Comparison of ENCODE assay signal across 8 cellular contexts in the genomic region with DNA sequence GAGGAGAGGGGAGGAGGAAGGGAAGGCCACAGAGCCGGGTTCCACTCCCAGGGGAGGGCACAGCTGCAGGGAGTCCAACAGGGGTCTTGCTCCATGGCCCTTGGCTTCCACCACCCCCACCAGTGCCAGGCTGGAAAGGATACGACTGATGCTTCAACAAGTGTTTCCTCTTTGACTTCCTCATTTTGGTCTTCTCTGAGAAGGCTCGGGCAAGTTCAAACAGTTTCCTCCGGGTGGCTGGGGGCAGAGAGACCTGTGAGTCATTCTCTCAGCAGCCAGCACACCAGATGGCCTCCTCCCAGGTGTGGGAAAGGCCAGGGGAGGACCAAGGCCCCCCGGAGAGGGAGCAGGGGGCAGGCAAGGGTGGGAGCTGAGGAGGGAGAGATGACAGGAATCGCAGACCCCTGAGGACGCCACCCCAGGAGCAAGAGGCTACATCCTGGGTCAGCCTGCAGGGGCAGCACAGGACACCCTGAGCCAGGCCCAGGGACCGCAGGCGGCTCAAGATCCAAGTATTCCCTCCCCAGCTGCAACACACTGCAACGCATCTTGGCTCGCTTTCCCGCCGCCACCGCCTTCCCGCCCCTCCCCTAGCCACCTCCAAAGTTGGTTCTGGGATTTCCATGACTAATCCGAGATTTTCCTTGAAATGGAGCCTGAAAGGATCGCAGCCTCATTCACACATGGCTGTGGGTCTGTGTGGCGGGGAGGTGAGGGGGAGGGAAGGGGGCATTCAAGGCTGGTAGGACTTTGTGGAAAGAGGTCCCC. TPM values are rescaled to one million over a fixed set of nuclear protein-coding genes. Genes with fewer than 3 reads are reported as not detected.
DNase-seq lines count a peak whose midpoint lies in the region; ATAC-seq and TF ChIP-seq lines count a peak whose summit lies in the region.

No MANE protein-coding gene starts in this region.

- H3K4me1 ChIP-seq in RWPE2 (ENCODE audit: insufficient read depth, poor library complexity, severe bottlenecking) (peaks cover 32% of the 10 kb centered on the region), mesodermal cell (ENCODE audit: control insufficient read depth, insufficient read depth, low read length, poor library complexity, severe bottlenecking) (peaks cover 55% of the 10 kb centered on the region), uterus (peaks cover 8 to 13% of the 10 kb centered on the region in 2 donors)

- H3K4me3 ChIP-seq in RWPE2 (ENCODE audit: severe bottlenecking) (no peak overlapping the region), mesodermal cell (ENCODE audit: extremely low read depth, insufficient read depth, low read length, poor library complexity, severe bottlenecking) (no peak overlapping the region), uterus (no peak overlapping the region)

- peaks cover 23% of the 10 kb centered on the region for H3K36me3 ChIP-seq in RWPE2 (ENCODE audit: low read depth)
- H3K36me3 ChIP-seq in mesodermal cell (ENCODE audit: control insufficient read depth, insufficient read depth, low read length): peaks cover 46% of the 10 kb centered on the region
- H3K36me3 ChIP-seq in uterus: no peaks in the 10 kb centered on the region

- no peak for TF ChIP-seq POLR2A in uterus (IDR thresholded peaks at IDR 0.05)

- no peaks in the 10 kb centered on the region for H3K9me3 ChIP-seq in RWPE2 (ENCODE audit: severe bottlenecking)
- no peaks in the 10 kb centered on the region for H3K9me3 ChIP-seq in mesodermal cell (ENCODE audit: control insufficient read depth, low read length)
- H3K9me3 ChIP-seq in uterus: no peaks in the 10 kb centered on the region

- intact Hi-C loops in uterus (cut with DNase I; ENCODE audit: low total_unique reads): loop anchor here (10.0 kb wide), 1 partner anchor 217 kb away; a partner anchor contains a TSS

- ATAC-seq in GM18907 (IDR thresholded peaks at IDR 0.05; ENCODE audit: unreplicated experiment) (peak; percentile 79), HG03378 (IDR thresholded peaks at IDR 0.05; ENCODE audit: unreplicated experiment) (peak; percentile 77), RWPE2 (ENCODE audit: low read depth) (peak; percentile 87)

- DNase-seq in COLO668 (lab: John Stamatoyannopoulos, UW; ENCODE audit: unreplicated experiment) (peak; percentile 14), RWPE2 (ENCODE audit: low spot score) (peak; percentile 94), ecto neural progenitor cell (ENCODE audit: low spot score) (peak; percentile 92), uterus (peak; percentile 92 to 93), T-helper 9 cell (no peak)

- H3K27me3 ChIP-seq in RWPE2 (ENCODE audit: insufficient read depth, poor library complexity, severe bottlenecking): no peaks in the 10 kb centered on the region
- no peaks in the 10 kb centered on the region for H3K27me3 ChIP-seq in uterus

- TF ChIP-seq CTCF in RWPE2 (IDR thresholded peaks at IDR 0.05; ENCODE audit: poor library complexity, severe bottlenecking) (peak; percentile 29), uterus (IDR thresholded peaks at IDR 0.05) (peak; percentile 32 to 68 (median 49))

- peak overlapping the region; percentile 91 for H3K27ac ChIP-seq in RWPE2 (ENCODE audit: poor library complexity, severe bottlenecking)
- H3K27ac ChIP-seq in mesodermal cell (ENCODE audit: low read depth, low read length, severe bottlenecking): peak overlapping the region; percentile 74
- H3K27ac ChIP-seq in uterus: peak overlapping the region; percentile 77 to 93

- WGBS in mesodermal cell (ENCODE audit: insufficient coverage in 2 of 2), 2 experiments: 33 to 43% methylated on average over 9 to 13 of the region's 18 CpGs

RNA-seq across cellular contexts. Expression of a gene that starts 18.3 kb away (rescaled TPM):
- 38.1 TPM for polyA plus RNA-seq in mesodermal cell (2013, experiment 1 of 2)
- polyA plus RNA-seq in mesodermal cell (2013, experiment 2 of 2): 36.0 TPM
- 10 to 100 TPM in 2 of 4 donors, 1 to 10 TPM in 2; 5.9 to 35.2 (median 16.8) TPM for total RNA-seq in uterus
